ENCODE assay signal across 27 cellular contexts in the genomic region with DNA sequence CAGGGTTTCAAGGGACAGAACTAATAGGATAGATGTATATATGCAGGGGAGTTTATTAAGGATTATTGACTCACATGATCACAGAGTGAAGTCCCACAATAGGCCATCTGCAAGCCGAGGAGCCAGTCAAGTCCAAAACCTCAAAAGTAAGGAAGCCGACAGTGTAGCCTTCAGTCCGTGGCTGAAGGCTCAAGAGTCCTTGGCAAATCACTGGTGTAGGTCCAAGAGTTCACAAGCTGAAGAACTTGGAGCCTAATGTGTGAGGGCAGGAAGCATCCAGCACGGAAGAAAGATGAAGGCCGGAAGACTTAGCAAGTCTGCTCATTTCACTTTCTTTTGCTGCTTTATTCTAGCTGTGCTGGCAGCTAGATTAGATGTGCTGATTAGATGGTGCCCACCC.
"Had no signal": no experiment of that assay in that cellular context is flagged by ENCODE, and none has a peak within 500 bp of the region (broad histone marks: within the 10 kb centered on the region; RNA-seq: fewer than 3 reads in every experiment).

No MANE protein-coding gene starts in this region.

- H3K9me3 ChIP-seq: ascending aorta, breast epithelium, MG63 had no signal

- H3K27me3 Mint-ChIP-seq: activated CD8-positive, alpha-beta T cell treated with anti-CD3 and anti-CD28 coated beads for 36 hours; activated naive CD4-positive, alpha-beta T cell treated with anti-CD3 and anti-CD28 coated beads, Interleukin-2, amount 50 U/mL, for 24 hours had no signal

- DNase-seq: activated CD4-positive, alpha-beta T cell treated with anti-CD3 and anti-CD28 coated beads, Interleukin-2, amount 10 ng/mL, durations not matched to agents 24 days and 14 days; activated CD4-positive, alpha-beta T cell treated with anti-CD3 and anti-CD28 coated beads, Interleukin-2, amount 50 U/mL, for 4 hours; activated CD8-positive, alpha-beta T cell treated with anti-CD3 and anti-CD28 coated beads for 36 hours; activated gamma-delta T cell; activated naive CD4-positive, alpha-beta T cell treated with Interleukin-2 at 50 U/mL for 16 hours; activated naive CD8-positive, alpha-beta T cell treated with anti-CD3 and anti-CD28 coated beads, Interleukin-2, amount 10 ng/mL, durations not matched to agents 7 days and 5 days; activated T-cell treated with anti-CD3 and anti-CD28 coated beads, Interleukin-2, amount 50 U/mL, for 1 hour; activated T-cell treated with anti-CD3 and anti-CD28 coated beads, Interleukin-2, amount 50 U/mL, for 72 hours; amygdala; Kasumi-1; KG1; MG63; NCI-H1048; NCI-H1105 treated with DMSO at 0.1 percent for 48 hours; NCI-H1436; NCI-H1694; NCI-H1930; NCI-H2081 treated with DMSO at 0.1 percent for 48 hours; NCI-H345; NCI-H524 treated with DMSO at 0.1 percent for 48 hours; NK-92 treated with Interleukin-12 subunit alpha and Interleukin-12 subunit beta, amount 100 ng/mL, for 24 hours; Right ventricle myocardium superior; T1000 had no signal

- H3K27me3 ChIP-seq: ascending aorta, breast epithelium, MG63 had no signal

- H3K9me3 Mint-ChIP-seq: activated CD4-positive, alpha-beta T cell treated with anti-CD3 and anti-CD28 coated beads, Interleukin-2, amount 10 ng/mL, durations not matched to agents 24 days and 14 days; activated CD8-positive, alpha-beta T cell treated with anti-CD3 and anti-CD28 coated beads for 36 hours; activated naive CD4-positive, alpha-beta T cell treated with anti-CD3 and anti-CD28 coated beads, Interleukin-2, amount 50 U/mL, for 24 hours; activated naive CD8-positive, alpha-beta T cell treated with anti-CD3 and anti-CD28 coated beads, Interleukin-2, amount 10 ng/mL, durations not matched to agents 7 days and 5 days; activated T-cell treated with anti-CD3 and anti-CD28 coated beads, Interleukin-2, amount 50 U/mL, for 72 hours; activated T-helper 2 cell treated with anti-CD3 and anti-CD28 coated beads, Interferon-gamma antibody, Interleukin-2, Interleukin-4, amounts not matched to agents 10 μg/mL and 5 μg/mL and 100 μg/mL, durations not matched to agents 14 hours and 24 hours and 36 hours had no signal

- ATAC-seq: activated CD8-positive, alpha-beta T cell treated with anti-CD3 and anti-CD28 coated beads for 36 hours; activated T-cell treated with anti-CD3 and anti-CD28 coated beads, Interleukin-2, amount 50 U/mL, for 72 hours had no signal

- H3K27ac Mint-ChIP-seq: activated CD4-positive, alpha-beta T cell treated with anti-CD3 and anti-CD28 coated beads, Interleukin-2, amount 10 ng/mL, durations not matched to agents 24 days and 14 days; activated CD8-positive, alpha-beta T cell treated with anti-CD3 and anti-CD28 coated beads for 36 hours; activated naive CD4-positive, alpha-beta T cell treated with anti-CD3 and anti-CD28 coated beads, Interleukin-2, amount 50 U/mL, for 24 hours; activated naive CD8-positive, alpha-beta T cell treated with anti-CD3 and anti-CD28 coated beads, Interleukin-2, amount 10 ng/mL, durations not matched to agents 7 days and 5 days; activated T-cell treated with anti-CD3 and anti-CD28 coated beads, Interleukin-2, amount 50 U/mL, for 72 hours; activated T-helper 2 cell treated with anti-CD3 and anti-CD28 coated beads, Interferon-gamma antibody, Interleukin-2, Interleukin-4, amounts not matched to agents 10 μg/mL and 5 μg/mL and 100 μg/mL, durations not matched to agents 14 hours and 24 hours and 36 hours had no signal

- H3K4me3 Mint-ChIP-seq: activated CD4-positive, alpha-beta T cell treated with anti-CD3 and anti-CD28 coated beads, Interleukin-2, amount 10 ng/mL, durations not matched to agents 24 days and 14 days; activated CD8-positive, alpha-beta T cell treated with anti-CD3 and anti-CD28 coated beads for 36 hours; activated naive CD4-positive, alpha-beta T cell treated with anti-CD3 and anti-CD28 coated beads, Interleukin-2, amount 50 U/mL, for 24 hours; activated naive CD8-positive, alpha-beta T cell treated with anti-CD3 and anti-CD28 coated beads, Interleukin-2, amount 10 ng/mL, durations not matched to agents 7 days and 5 days; activated T-cell treated with anti-CD3 and anti-CD28 coated beads, Interleukin-2, amount 50 U/mL, for 72 hours had no signal

- H3K4me3 ChIP-seq: ascending aorta, breast epithelium, MG63 had no signal

- H3K4me1 Mint-ChIP-seq: activated CD4-positive, alpha-beta T cell treated with anti-CD3 and anti-CD28 coated beads, Interleukin-2, amount 10 ng/mL, durations not matched to agents 24 days and 14 days; activated naive CD4-positive, alpha-beta T cell treated with anti-CD3 and anti-CD28 coated beads, Interleukin-2, amount 50 U/mL, for 24 hours; activated naive CD8-positive, alpha-beta T cell treated with anti-CD3 and anti-CD28 coated beads, Interleukin-2, amount 10 ng/mL, durations not matched to agents 7 days and 5 days had no signal

- H3K27ac ChIP-seq: ascending aorta, breast epithelium had no signal

- H3K36me3 Mint-ChIP-seq: activated naive CD4-positive, alpha-beta T cell treated with anti-CD3 and anti-CD28 coated beads, Interleukin-2, amount 50 U/mL, for 24 hours; activated naive CD8-positive, alpha-beta T cell treated with anti-CD3 and anti-CD28 coated beads, Interleukin-2, amount 10 ng/mL, durations not matched to agents 7 days and 5 days had no signal

- H3K4me1 ChIP-seq: ascending aorta had no signal

- H3K36me3 ChIP-seq: ascending aorta, breast epithelium, MG63 had no signal
